Comparison of ENCODE assay signal across 3 cellular contexts in genomic region chr11:73750862-73751261, GRCh38.
TF ChIP-seq lines count a peak whose summit lies in the region.

No MANE protein-coding gene starts in this region.

TF ChIP-seq in WTC11, 78 proteins besides CTCF, POLR2A, EP300 and RAD21:
- TF ChIP-seq GTF2I (CRISPR knock-in tag; conservative IDR thresholded peaks at IDR 0.05): 0 out of 2 replicates have a peak, but pooled peaks have one; percentile 7

TF ChIP-seq in K562, 482 proteins besides CTCF, POLR2A, EP300 and RAD21:
- TF ChIP-seq ZNF121 (CRISPR knock-in tag; conservative IDR thresholded peaks at IDR 0.05): 0 out of 2 replicates have a peak, but pooled peaks have one; percentile 29

TF ChIP-seq in HepG2, 621 proteins besides CTCF, POLR2A, EP300 and RAD21:
- peak; percentile 65 for TF ChIP-seq FOSL2 (CRISPR knock-in tag; IDR thresholded peaks at IDR 0.05)
- TF ChIP-seq ZNF121 (CRISPR knock-in tag; IDR thresholded peaks at IDR 0.05): peak; percentile 96
